21 cellular contexts compared by ENCODE assay signal in genomic region chr5:79508794-79509193, GRCh38. TPM values are rescaled to one million over a fixed set of nuclear protein-coding genes. Genes with fewer than 3 reads are reported as not detected.
DNase-seq lines count a peak whose midpoint lies in the region; ATAC-seq and TF ChIP-seq lines count a peak whose summit lies in the region.
"Had no signal": no experiment of that assay in that cellular context is flagged by ENCODE, and none has a peak within 500 bp of the region (broad histone marks: within the 10 kb centered on the region; RNA-seq: fewer than 3 reads in every experiment).

No MANE protein-coding gene starts in this region.

- ATAC-seq in naive thymus-derived CD8-positive, alpha-beta T cell = no peak
- ATAC-seq: HCT116 had no signal

- H3K27me3 ChIP-seq in HUES6 (ENCODE audit: control insufficient read depth, insufficient read depth, low read length) = no peaks in the 10 kb centered on the region
- H3K27me3 ChIP-seq: ovary, uterus had no signal

- H3K9ac ChIP-seq in HUES6 (ENCODE audit: low read length) = no peak overlapping the region

- POLR2A ChIA-PET in naive thymus-derived CD8-positive, alpha-beta T cell (lab: Charles Lee) = interaction anchor here (1.5 kb wide), 1 partner anchor 272 kb away, joined by 4 read pairs; no protein-coding TSS in a partner anchor

- H3K9me3 Mint-ChIP-seq in neural crest cell = no peaks in the 10 kb centered on the region
- no peaks in the 10 kb centered on the region for H3K9me3 Mint-ChIP-seq in naive thymus-derived CD8-positive, alpha-beta T cell
- H3K9me3 Mint-ChIP-seq: activated CD4-positive, alpha-beta memory T cell treated with anti-CD3 and anti-CD28 coated beads for 36 hours; activated naive CD4-positive, alpha-beta T cell treated with anti-CD3 and anti-CD28 coated beads, Interleukin-2, amount 10 ng/mL, durations not matched to agents 7 days and 5 days had no signal

- peak overlapping the region; percentile 21 for H3K4me3 ChIP-seq in HUES6 (ENCODE audit: low read depth, low read length)
- H3K4me3 ChIP-seq: ovary, skin epidermis, uterus had no signal

- H3K36me3 ChIP-seq in HUES6 (ENCODE audit: control insufficient read depth, insufficient read depth, low read length) = no peaks in the 10 kb centered on the region
- H3K36me3 ChIP-seq: ovary, uterus had no signal

- H3K36me3 Mint-ChIP-seq in neural crest cell (ENCODE audit: low read depth) = no peaks in the 10 kb centered on the region
- H3K36me3 Mint-ChIP-seq in naive thymus-derived CD8-positive, alpha-beta T cell = peaks cover 0 to under 1% (median 0%) of the 10 kb centered on the region in 3 donors
- H3K36me3 Mint-ChIP-seq: activated CD4-positive, alpha-beta memory T cell treated with anti-CD3 and anti-CD28 coated beads for 36 hours had no signal

- TF ChIP-seq CTCF in C4-2B (conservative IDR thresholded peaks at IDR 0.05) (no peak), neural crest cell (conservative IDR thresholded peaks at IDR 0.05) (no peak)

- H3K4me3 Mint-ChIP-seq in neural crest cell = peak overlapping the region; percentile 96
- H3K4me3 Mint-ChIP-seq in naive thymus-derived CD8-positive, alpha-beta T cell = no peak overlapping the region
- H3K4me3 Mint-ChIP-seq: activated CD4-positive, alpha-beta memory T cell treated with anti-CD3 and anti-CD28 coated beads for 36 hours; activated naive CD4-positive, alpha-beta T cell treated with anti-CD3 and anti-CD28 coated beads, Interleukin-2, amount 10 ng/mL, durations not matched to agents 7 days and 5 days had no signal

- no peaks in the 10 kb centered on the region for H3K27me3 Mint-ChIP-seq in neural crest cell (ENCODE audit: low read depth)
- peaks cover 0 to 31% (median 14%) of the 10 kb centered on the region in 5 donors for H3K27me3 Mint-ChIP-seq in naive thymus-derived CD8-positive, alpha-beta T cell

- H3K27ac Mint-ChIP-seq in neural crest cell (ENCODE audit: unreplicated experiment) = no peak overlapping the region
- no peak overlapping the region for H3K27ac Mint-ChIP-seq in naive thymus-derived CD8-positive, alpha-beta T cell
- H3K27ac Mint-ChIP-seq: activated CD4-positive, alpha-beta memory T cell treated with anti-CD3 and anti-CD28 coated beads for 36 hours; activated naive CD4-positive, alpha-beta T cell treated with anti-CD3 and anti-CD28 coated beads, Interleukin-2, amount 10 ng/mL, durations not matched to agents 7 days and 5 days had no signal

- H3K27ac ChIP-seq in C4-2B (peak overlapping the region; percentile 66; the same call in 1 of the 2 replicates), HUES6 (ENCODE audit: low read depth, low read length) (no peak overlapping the region)
- H3K27ac ChIP-seq: ovary, skin epidermis, VCaP had no signal

- peaks cover 65% of the 10 kb centered on the region for H3K4me1 Mint-ChIP-seq in neural crest cell
- peaks cover 10 to 23% (median 18%) of the 10 kb centered on the region in 4 donors for H3K4me1 Mint-ChIP-seq in naive thymus-derived CD8-positive, alpha-beta T cell

- H3K4me1 ChIP-seq in HUES6 (ENCODE audit: control insufficient read depth, insufficient read depth, low read length) = peaks cover 40% of the 10 kb centered on the region

- H3K9me3 ChIP-seq in HUES6 (ENCODE audit: control insufficient read depth, insufficient read depth, low read depth, low read length) = no peaks in the 10 kb centered on the region
- H3K9me3 ChIP-seq: Caco-2, ovary, uterus had no signal

- DNase-seq in cerebellar cortex (ENCODE audit: low spot score) (peak; percentile 20), neural crest cell (ENCODE audit: low read depth, low spot score) (no peak), NCI-H1694 (lab: John Stamatoyannopoulos, UW) (no peak), hepatic stellate cell (ENCODE audit: low spot score) (no peak)
- no peak for DNase-seq in stimulated activated CD4-positive, alpha-beta T cell treated with anti-CD3 and anti-CD28 coated beads, Interleukin-1b, Interleukin-23, amount 100 ng/mL, for 48 hours
- DNase-seq in naive thymus-derived CD8-positive, alpha-beta T cell = no peak
- DNase-seq: activated CD4-positive, alpha-beta memory T cell treated with anti-CD3 and anti-CD28 coated beads for 36 hours; activated naive CD4-positive, alpha-beta T cell treated with anti-CD3 and anti-CD28 coated beads, Interleukin-2, amount 10 ng/mL, durations not matched to agents 7 days and 5 days; activated T-cell treated with anti-CD3 and anti-CD28 coated beads, Interleukin-2, amount 50 U/mL, for 1 hour; Caco-2; cortex of kidney; NCI-H1436 treated with DMSO at 0.1 percent for 48 hours; NK-92 treated with Interleukin-12 subunit alpha and Interleukin-12 subunit beta, amount 100 ng/mL, for 24 hours; ovary; stimulated activated CD4-positive, alpha-beta T cell treated with anti-CD3 and anti-CD28 coated beads, Interleukin-4, amount 100 ng/mL, for 24 hours; uterus had no signal

RNA-seq across cellular contexts. Expression of gene HOMER1, which starts 5.1 kb away (rescaled TPM):
- total RNA-seq in neural crest cell = 28.1 and 29.3 TPM in 2 replicates
- total RNA-seq in naive thymus-derived CD8-positive, alpha-beta T cell = 1 to 10 TPM; 3.4 to 5.4 TPM
- 1 to 10 TPM in 2 of 3 donors, under 1 TPM in 1; 0.70 to 3.3 (median 2.5) TPM for polyA plus RNA-seq in naive thymus-derived CD8-positive, alpha-beta T cell
